In the genomic region with DNA sequence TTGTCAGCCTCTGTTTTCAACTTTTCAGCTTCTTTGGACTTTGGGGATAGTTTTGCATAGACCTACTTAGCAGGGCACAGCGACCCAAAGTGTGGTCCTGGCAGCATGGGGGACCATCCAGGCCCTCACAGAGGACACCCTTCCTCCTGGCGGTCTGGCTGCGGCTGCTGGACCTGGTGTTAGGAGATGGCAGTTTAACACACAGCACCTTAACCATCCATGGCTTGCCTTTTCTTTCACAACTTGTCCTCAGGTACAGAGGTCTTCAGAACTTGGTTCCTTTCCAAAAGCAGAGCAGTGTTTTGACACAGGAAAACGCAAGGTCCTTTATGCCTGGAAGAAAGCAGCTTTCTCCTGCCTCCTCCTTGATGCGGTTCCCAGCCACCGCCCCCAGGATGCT, we compare ENCODE assay signal across 1 cellular context.
TF ChIP-seq lines count a peak whose summit lies in the region.

No MANE protein-coding gene starts in this region.

TF ChIP-seq in H1, 55 proteins besides CTCF, POLR2A, EP300 and RAD21 (continued from another document):
- TF ChIP-seq BRCA1 (IDR thresholded peaks at IDR 0.05; ENCODE audit: low read depth, low read length) (no peak), POLR2AphosphoS5 (IDR thresholded peaks at IDR 0.05; ENCODE audit: low read depth, low read length) (no peak), FOSL1 (IDR thresholded peaks at IDR 0.05; ENCODE audit: insufficient read depth, low read depth, low read length) (no peak), CEBPB (IDR thresholded peaks at IDR 0.05; ENCODE audit: low read depth, low read length) (no peak), E2F6 (IDR thresholded peaks at IDR 0.05) (no peak)
